17 cellular contexts compared by ENCODE assay signal in genomic region chr10:5760462-5760861, GRCh38.
"Had no signal": no experiment of that assay in that cellular context is flagged by ENCODE, and none has a peak within 500 bp of the region (broad histone marks: within the 10 kb centered on the region; RNA-seq: fewer than 3 reads in every experiment).

No MANE protein-coding gene starts in this region.

- H3K4me3 Mint-ChIP-seq: mesothelial cell of epicardium; stimulated activated memory B cell treated with anti-CD40 and anti-IgM and Interleukin-4, amounts not matched to agents 10 μg/mL and 1 μg/mL and 100 μg/mL, for 72 hours; T-cell had no signal

- H3K4me3 ChIP-seq: lung, tibial nerve, vagina had no signal

- H3K9me3 Mint-ChIP-seq: mesothelial cell of epicardium; stimulated activated memory B cell treated with anti-CD40 and anti-IgM and Interleukin-4, amounts not matched to agents 10 μg/mL and 1 μg/mL and 100 μg/mL, for 72 hours; T-cell had no signal

- H3K27me3 Mint-ChIP-seq: stimulated activated memory B cell treated with anti-CD40 and anti-IgM and Interleukin-4, amounts not matched to agents 10 μg/mL and 1 μg/mL and 100 μg/mL, for 72 hours; T-cell had no signal

- DNase-seq: activated CD4-positive, alpha-beta T cell treated with anti-CD3 and anti-CD28 coated beads for 4 hours; activated effector memory CD4-positive, alpha-beta T cell treated with Interleukin-2 at 50 U/mL for 16 hours; aorta; cerebellar nuclear complex; effector memory CD4-positive, alpha-beta T cell; left colon; SK-N-SH; stimulated activated CD4-positive, alpha-beta T cell treated with anti-CD3 and anti-CD28 coated beads, Interleukin-2, amount 100 ng/mL, for 48 hours; substantia nigra; T-cell had no signal

- H3K27ac Mint-ChIP-seq: stimulated activated memory B cell treated with anti-CD40 and anti-IgM and Interleukin-4, amounts not matched to agents 10 μg/mL and 1 μg/mL and 100 μg/mL, for 72 hours had no signal

- H3K4me1 ChIP-seq: parathyroid adenoma, tibial nerve, vagina had no signal

- H3K4me1 Mint-ChIP-seq: mesothelial cell of epicardium had no signal

- H3K27ac ChIP-seq: epithelial cell of prostate, parathyroid adenoma, tibial nerve, vagina had no signal

- H3K9me3 ChIP-seq: SK-N-SH, tibial nerve, vagina had no signal

- ATAC-seq: left colon; stimulated activated memory B cell treated with anti-CD40 and anti-IgM and Interleukin-4, amounts not matched to agents 10 μg/mL and 1 μg/mL and 100 μg/mL, for 72 hours; T-cell had no signal

- H3K27me3 ChIP-seq: tibial nerve, vagina had no signal
